In the genomic region with DNA sequence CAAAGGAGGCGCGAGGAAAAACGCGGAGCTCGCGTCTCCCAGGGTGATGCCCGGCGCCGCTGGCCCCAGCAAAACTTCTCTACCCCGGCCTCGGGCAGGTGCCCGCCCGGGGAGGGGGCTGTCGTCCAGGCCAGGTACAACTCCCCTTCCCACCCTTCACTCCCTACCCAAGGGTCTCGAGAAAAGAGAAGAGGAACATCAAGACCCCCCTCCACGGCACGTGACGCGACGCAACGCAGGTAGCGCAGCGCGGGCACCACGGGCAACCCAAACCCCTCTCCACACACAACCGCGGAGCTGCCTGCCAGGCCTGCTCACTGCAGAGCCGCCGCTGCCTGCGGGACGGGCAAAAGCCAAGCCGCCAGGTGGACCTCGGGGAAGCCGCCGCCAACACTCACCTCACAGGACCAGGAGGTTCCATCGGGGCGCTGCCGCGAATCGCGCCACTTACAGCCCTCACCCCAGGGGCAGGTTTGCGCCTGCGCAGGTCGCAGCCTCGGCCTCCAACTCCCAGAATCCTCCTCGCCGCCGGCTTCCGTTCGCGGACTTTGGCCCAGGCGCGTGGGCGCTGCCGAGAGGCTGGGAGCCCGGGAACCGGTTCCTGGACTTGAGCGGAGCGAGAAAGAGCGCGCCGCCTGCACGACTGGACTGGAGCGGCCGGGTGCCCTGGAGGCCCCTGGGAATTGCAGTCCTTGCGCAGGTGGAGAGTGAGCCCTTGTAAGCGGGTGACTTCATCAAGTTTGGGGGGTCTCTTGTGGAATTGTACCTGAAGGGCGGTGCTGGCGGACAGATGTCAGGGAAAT, we compare ENCODE assay signal across 8 cellular contexts. TPM values are rescaled to one million over a fixed set of nuclear protein-coding genes. Genes with fewer than 3 reads are reported as not detected.
DNase-seq lines count a peak whose midpoint lies in the region; ATAC-seq and TF ChIP-seq lines count a peak whose summit lies in the region.

A gene (minus strand): TSS at position 477 of the 803 bp plus-strand sequence. CDS start 56 bp downstream, at position 421.

- H4K12ac ChIP-seq in trophoblast cell (ENCODE audit: low read depth, low read length): peak within 1 kb of the TSS; percentile 80

- peak within 1 kb of the TSS; percentile 23 for H2BK12ac ChIP-seq in trophoblast cell (ENCODE audit: low read length)

- TF ChIP-seq CTCF in transverse colon (IDR thresholded peaks at IDR 0.05): no peak

- peak within 1 kb of the TSS; percentile 59 for H4K91ac ChIP-seq in trophoblast cell (ENCODE audit: low read depth, low read length)

- H3K27ac ChIP-seq in trophoblast cell (ENCODE audit: low read depth, low read length) (peak within 1 kb of the TSS; percentile 79), transverse colon (peak within 1 kb of the TSS; percentile 77 to 84 (median 84))

- peak; percentile 92 for ATAC-seq in HG02642 (IDR thresholded peaks at IDR 0.05; ENCODE audit: poor library complexity, unreplicated experiment)

- peak; percentile 64 for TF ChIP-seq EP300 in transverse colon (IDR thresholded peaks at IDR 0.05; ENCODE audit: low read depth)

- H3K27me3 ChIP-seq in adipocyte (replicated peaks; ENCODE audit: control insufficient read depth, insufficient read depth, low read length) (peaks cover 14% of the 10 kb centered on the region), trophoblast cell (ENCODE audit: insufficient read depth, low read length) (no peaks in the 10 kb centered on the region), transverse colon (peaks cover 24% of the 10 kb centered on the region)

- H3K4me2 ChIP-seq in trophoblast cell (ENCODE audit: low read length): peak within 1 kb of the TSS; percentile 93

- peaks cover 8% of the 10 kb centered on the region for H3K79me2 ChIP-seq in trophoblast cell (ENCODE audit: control insufficient read depth, insufficient read depth, low read length, poor library complexity)

- DNase-seq in NCI-H1417 treated with DMSO at 0.1 percent for 48 hours (lab: John Stamatoyannopoulos, UW) (peak; percentile 36), T follicular helper cell (ENCODE audit: low read depth) (peak; percentile 80), adipocyte (ENCODE audit: low read depth) (peak; percentile 97), cardiac septum (ENCODE audit: low spot score) (peak; percentile 96), trophoblast cell (peak; percentile 97 to 99), transverse colon (peak; percentile 97)

- peak; percentile 67 for TF ChIP-seq POLR2A in transverse colon (IDR thresholded peaks at IDR 0.05)

- intact Hi-C loops in cardiac septum (cut with DNase I) (loop anchor here (2.0 kb wide), 2 partner anchors 33 to 79 kb away; a partner anchor contains a TSS), transverse colon (cut with DNase I; ENCODE audit: low total_unique reads) (loop anchor here (5.0 kb wide), 1 partner anchor 379 kb away; a partner anchor contains a TSS)

- H3K4me3 ChIP-seq in GM08714 (ENCODE audit: low read length) (peak within 1 kb of the TSS; percentile 72), adipocyte (ENCODE audit: low read length) (peak within 1 kb of the TSS; percentile 86), trophoblast cell (ENCODE audit: low read depth, low read length) (peak within 1 kb of the TSS; percentile 86), transverse colon (peak within 1 kb of the TSS; percentile 51 to 89 (median 77))

- WGBS in trophoblast cell (ENCODE audit: extremely low coverage, insufficient coverage, insufficient read length): no CpG with 5 or more reads among the region's 69 CpGs
- 0 to 1% methylated on average over 2 to 57 of the region's 69 CpGs for WGBS in transverse colon (ENCODE audit: low coverage in 1 of 2), 2 donors

- peak within 1 kb of the TSS; percentile 89 for H4K8ac ChIP-seq in trophoblast cell (ENCODE audit: low read depth, low read length)

- H2BK5ac ChIP-seq in trophoblast cell (ENCODE audit: low read depth, low read length, poor library complexity): no peak within 1 kb of the TSS

- no peak within 1 kb of the TSS for H3K23ac ChIP-seq in trophoblast cell (ENCODE audit: low read length)

- H2AK5ac ChIP-seq in trophoblast cell (ENCODE audit: low read length): peak within 1 kb of the TSS; percentile 3

- peak within 1 kb of the TSS; percentile 90 for H2AFZ ChIP-seq in trophoblast cell (ENCODE audit: insufficient read depth, low read length, poor library complexity)

- peak within 1 kb of the TSS; percentile 70 for H3K18ac ChIP-seq in trophoblast cell (ENCODE audit: low read length)

- peak within 1 kb of the TSS; percentile 65 for H3K14ac ChIP-seq in trophoblast cell (ENCODE audit: low read length)

- H3K79me1 ChIP-seq in trophoblast cell (ENCODE audit: low read length): peaks cover 8% of the 10 kb centered on the region

- peak within 1 kb of the TSS; percentile 92 for H3K9ac ChIP-seq in adipocyte (ENCODE audit: low read length)
- peak within 1 kb of the TSS; percentile 83 for H3K9ac ChIP-seq in trophoblast cell (ENCODE audit: low read length)

- H3K4me1 ChIP-seq in adipocyte (ENCODE audit: control insufficient read depth, insufficient read depth, low read length) (peaks cover 7% of the 10 kb centered on the region), trophoblast cell (ENCODE audit: control insufficient read depth in 1 of 2, insufficient read depth in 2 of 2, low read length in 2 of 2) (peaks cover 0 to 5% of the 10 kb centered on the region in 2 experiments), transverse colon (peaks cover 6 to 17% (median 9%) of the 10 kb centered on the region in 4 donors)

- H2BK120ac ChIP-seq in trophoblast cell (ENCODE audit: insufficient read depth, low read length, poor library complexity): peak within 1 kb of the TSS; percentile 50

- H3K36me3 ChIP-seq in adipocyte (ENCODE audit: control insufficient read depth, insufficient read depth, low read length, severe bottlenecking) (peaks cover 13% of the 10 kb centered on the region), trophoblast cell (ENCODE audit: control insufficient read depth in 1 of 2, insufficient read depth in 2 of 2, low read length in 2 of 2) (peaks cover 12 to 14% of the 10 kb centered on the region in 2 experiments), transverse colon (peaks cover 0 to 26% (median 5%) of the 10 kb centered on the region in 4 donors)

- H3K4ac ChIP-seq in trophoblast cell (ENCODE audit: low read depth, low read length): peak within 1 kb of the TSS; percentile 48

- H3K9me3 ChIP-seq in adipocyte (ENCODE audit: control insufficient read depth, low read length) (peaks cover 11% of the 10 kb centered on the region), trophoblast cell (ENCODE audit: insufficient read depth, low read depth, low read length) (no peaks in the 10 kb centered on the region), transverse colon (no peaks in the 10 kb centered on the region)

- in situ Hi-C loops in transverse colon (cut with MboI; ENCODE audit: low pct_ligation_motif_present in 1 of 4, low pct_unique_long_range_greater_than_20kb in 1 of 4, low sequenced_read_pairs in 3 of 4): no loop called here

RNA-seq across cellular contexts. Expression of the gene that starts here (rescaled TPM):
- 4.1 TPM for total RNA-seq in cardiac septum
- 9.0 and 10.1 TPM in 2 replicates for polyA plus RNA-seq in trophoblast cell (2013)
- total RNA-seq in transverse colon: 10 to 100 TPM in 2 of 4 donors, 1 to 10 TPM in 2; 6.8 to 69.6 (median 27.2) TPM

Comparison
In these comparisons a context has a peak if more than half of its experiments do, and no peak if none do; other contexts are left out.
1. Peak in every context shown above with its lines: DNase-seq, ATAC-seq, H3K4me3 ChIP-seq and H3K27ac ChIP-seq.
2. DNase-seq: peak in every context shown above with its lines; median percentile 98 in trophoblast cell; 97 in adipocyte; 97 in transverse colon; 96 in cardiac septum; 80 in T follicular helper cell; 36 in NCI-H1417 treated with DMSO at 0.1 percent for 48 hours.